Comparison of ENCODE assay signal across 22 cellular contexts in the genomic region with DNA sequence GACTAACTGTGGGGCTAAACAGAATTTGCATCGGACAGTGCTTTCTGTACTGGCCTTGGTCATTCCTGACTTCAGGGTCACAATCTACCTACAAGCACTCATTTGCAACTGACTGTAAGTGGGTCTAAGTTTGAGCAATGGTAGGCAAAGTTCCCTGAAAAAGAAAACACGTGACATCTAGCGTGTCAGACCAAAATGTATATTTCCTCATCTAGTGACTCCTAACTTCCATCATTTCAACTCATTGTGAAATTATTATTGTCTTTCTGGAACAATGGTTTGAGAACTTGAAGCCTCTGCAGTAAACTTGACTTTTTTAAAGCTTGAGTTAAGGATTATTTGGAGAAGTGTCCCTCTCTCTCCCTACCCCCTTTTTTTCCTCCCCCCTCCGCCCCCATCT.
DNase-seq lines count a peak whose midpoint lies in the region; FAIRE-seq and TF ChIP-seq lines count a peak whose summit lies in the region.
"Had no signal": no experiment of that assay in that cellular context is flagged by ENCODE, and none has a peak within 500 bp of the region (broad histone marks: within the 10 kb centered on the region; RNA-seq: fewer than 3 reads in every experiment).

No MANE protein-coding gene starts in this region.

- peak overlapping the region; percentile 71 for H3K27ac ChIP-seq in SJCRH30
- H3K27ac ChIP-seq in H1 (ENCODE audit: low read depth, low read length) = no peak overlapping the region
- H3K27ac ChIP-seq: PC-9 had no signal

- H3K4me2 ChIP-seq in H1 (ENCODE audit: insufficient read depth in 1 of 2, low read depth in 2 of 2, low read length in 2 of 2) = no peak overlapping the region
- H3K4me2 ChIP-seq: PC-9 had no signal

- H3K9me3 ChIP-seq in SJCRH30 (replicated peaks) (0 out of 2 replicates have a peak, but pooled peaks cover 4% of the 10 kb centered on the region), H1 (ENCODE audit: insufficient read depth in 2 of 2, low read depth in 1 of 2, low read length in 1 of 2) (no peaks in the 10 kb centered on the region)
- H3K9me3 ChIP-seq: Caco-2 had no signal

- H2BK12ac ChIP-seq in H1 (ENCODE audit: low read depth, low read length) = no peak overlapping the region

- POLR2A ChIA-PET in H1 (lab: Charles Lee; ENCODE audit: partially characterized antibody) = no interaction called here

- no peak overlapping the region for H4K8ac ChIP-seq in H1 (ENCODE audit: extremely low read depth, insufficient read depth, low read length)

- H3K36me3 ChIP-seq in SJCRH30 (no peaks in the 10 kb centered on the region; the same call in 1 of the 2 replicates), H1 (ENCODE audit: control insufficient read depth in 2 of 4, insufficient read depth in 4 of 4, low read length in 3 of 4) (no peaks in the 10 kb centered on the region)

- H3K79me1 ChIP-seq in H1 (ENCODE audit: low read depth, low read length) = no peaks in the 10 kb centered on the region

- peak overlapping the region; percentile 75 for H2AK5ac ChIP-seq in H1 (ENCODE audit: low read depth, low read length)

- H2BK15ac ChIP-seq in H1 (ENCODE audit: low read length) = no peak overlapping the region

- TF ChIP-seq EP300 in H1 (IDR thresholded peaks at IDR 0.05; ENCODE audit: borderline replicate concordance in 1 of 2, low read depth in 2 of 2, low read length in 2 of 2) = no peak

- H3K4me3 ChIP-seq in SJCRH30 (no peak overlapping the region), H1 (ENCODE audit: extremely low read depth in 1 of 4, insufficient read depth in 2 of 4, low read depth in 3 of 4, low read length in 4 of 4) (no peak overlapping the region)
- H3K4me3 ChIP-seq: GM12878, PC-9 had no signal

- no peak overlapping the region for H4K5ac ChIP-seq in H1 (ENCODE audit: insufficient read length, low read depth, low read length)

- H3K56ac ChIP-seq in H1 (replicated peaks; ENCODE audit: insufficient read length, low read depth, low read length) = no peak overlapping the region

- H3K23ac ChIP-seq in H1 (ENCODE audit: insufficient read length) = no peak overlapping the region

- H3K14ac ChIP-seq in H1 (ENCODE audit: insufficient read length) = no peak overlapping the region

- no peak overlapping the region for H2BK5ac ChIP-seq in H1 (ENCODE audit: low read depth, low read length)

- H3K4ac ChIP-seq in H1 (replicated peaks; ENCODE audit: insufficient read length, low read depth, low read length) = no peak overlapping the region

- DNase-seq in MV-4-11 (lab: John Stamatoyannopoulos, UW) = peak; percentile 46
- DNase-seq in SJCRH30 = no peak
- no peak for DNase-seq in H1 (ENCODE audit: low read depth in 1 of 2, low spot score in 2 of 2)
- peak; percentile 40 for DNase-seq in renal cortical epithelial cell (ENCODE audit: low read depth)
- DNase-seq in stimulated activated CD4-positive, alpha-beta T cell treated with anti-CD3 and anti-CD28 coated beads, Interleukin-12 subunit alpha, Interleukin-12 subunit beta, amount 100 ng/mL, for 4 hours = no peak
- DNase-seq in NCI-H748 treated with DMSO at 0.1 percent for 48 hours (lab: John Stamatoyannopoulos, UW) = no peak
- DNase-seq in RPMI8226 = no peak
- DNase-seq: Caco-2; CD8-positive, alpha-beta T cell; GOT3; KBM-7; NCI-H1092; NCI-H1417 treated with DMSO at 0.1 percent for 48 hours; NCI-H1694 treated with DMSO at 0.1 percent for 48 hours; NCI-H2081; NCI-H2227 treated with DMSO at 0.1 percent for 48 hours; NCI-H526 treated with DMSO at 0.1 percent for 48 hours; PC-9; Right ventricle myocardium superior; T-helper 1 cell had no signal

- CTCF ChIA-PET in H1 (lab: Charles Lee; ENCODE audit: partially characterized antibody) = interaction anchor here (0.5 to 1.4 kb wide), 2 partner anchors 9 to 318 kb away, joined by 3 to 5 read pairs; no protein-coding TSS in a partner anchor

- WGBS in H1 (ENCODE audit: extremely low coverage in 1 of 2, insufficient coverage in 1 of 2, insufficient read length in 1 of 2, insufficient replicate concordance in 2 of 2, low coverage in 1 of 2, low lambda C conversion rate in 2 of 2, missing lambda C conversion rate in 1 of 2), 2 experiments = 100% methylated on average over 3 of the region's 4 CpGs; no CpG with 5 or more reads in 1 of the 2 experiments

- FAIRE-seq in H1 (lab: Jason Lieb, UNC) = no peak
- FAIRE-seq: G401.6, GM12878 had no signal

- TF ChIP-seq CTCF in H1 (IDR thresholded peaks at IDR 0.05; ENCODE audit: control extremely low read depth in 1 of 3, insufficient read depth in 1 of 3, low read depth in 1 of 3, low read length in 3 of 3) = no peak

- H4K20me1 ChIP-seq in H1 (replicated peaks in 1 of 2; ENCODE audit: control insufficient read depth in 1 of 2, insufficient read depth in 2 of 2, low read length in 2 of 2) = no peaks in the 10 kb centered on the region

- no peak overlapping the region for H2AFZ ChIP-seq in H1 (ENCODE audit: low read length)
- H2AFZ ChIP-seq: PC-9 had no signal

- no peak overlapping the region for H4K91ac ChIP-seq in H1 (replicated peaks; ENCODE audit: insufficient read length, low read length)

- H2BK120ac ChIP-seq in H1 (replicated peaks; ENCODE audit: low read depth, low read length) = no peak overlapping the region

- H3K23me2 ChIP-seq in H1 (ENCODE audit: low read depth, low read length) = no peaks in the 10 kb centered on the region

- no peak overlapping the region for H2BK20ac ChIP-seq in H1 (ENCODE audit: low read length)

- TF ChIP-seq POLR2A in H1 (IDR thresholded peaks at IDR 0.05; ENCODE audit: control extremely low read depth in 1 of 2, low read depth in 2 of 2, low read length in 2 of 2) = no peak

- no peaks in the 10 kb centered on the region for H3K27me3 ChIP-seq in SJCRH30
- no peaks in the 10 kb centered on the region for H3K27me3 ChIP-seq in H1 (replicated peaks in 1 of 4; ENCODE audit: control insufficient read depth in 3 of 4, extremely low read depth in 1 of 4, insufficient read depth in 3 of 4, low read length in 3 of 4)

- H3K18ac ChIP-seq in H1 (ENCODE audit: extremely low read depth, low read length) = no peak overlapping the region

- H3K79me2 ChIP-seq in H1 (ENCODE audit: control insufficient read depth in 1 of 2, insufficient read depth in 2 of 2, low read length in 2 of 2) = peaks cover 0 to 12% of the 10 kb centered on the region in 2 experiments; a peak in 1 of 4 replicates

- no peak overlapping the region for H3K9ac ChIP-seq in H1 (replicated peaks in 1 of 4; ENCODE audit: extremely low read depth in 1 of 4, low read depth in 3 of 4, low read length in 3 of 4)

- H3K4me1 ChIP-seq in SJCRH30 (peaks cover 60% of the 10 kb centered on the region), H1 (replicated peaks in 1 of 4; ENCODE audit: control insufficient read depth in 3 of 4, insufficient read depth in 4 of 4, low read length in 3 of 4) (peaks cover 0 to 15% (median 4%) of the 10 kb centered on the region in 4 experiments; a peak in 4 of 7 replicates)
- H3K4me1 ChIP-seq: Caco-2 had no signal

- no peak for TF ChIP-seq RAD21 in H1 (IDR thresholded peaks at IDR 0.05 in 1 of 2, conservative IDR thresholded peaks at IDR 0.05 in 1 of 2; ENCODE audit: low read depth in 2 of 2, low read length in 2 of 2)

TF ChIP-seq in H1, 55 proteins besides CTCF, POLR2A, EP300 and RAD21:
- TF ChIP-seq CBX5 (IDR thresholded peaks at IDR 0.05; ENCODE audit: low read depth, low read length) (no peak), SIRT6 (IDR thresholded peaks at IDR 0.05; ENCODE audit: low read length) (no peak), BCL11A (IDR thresholded peaks at IDR 0.05; ENCODE audit: low read depth in 2 of 2, low read length in 2 of 2) (no peak), CTBP2 (IDR thresholded peaks at IDR 0.05; ENCODE audit: borderline replicate concordance, insufficient read depth, insufficient read length, low read length) (no peak), TCF12 (IDR thresholded peaks at IDR 0.05; ENCODE audit: low read depth, low read length) (no peak), SRF (IDR thresholded peaks at IDR 0.05; ENCODE audit: low read depth, low read length) (no peak), HDAC2 (IDR thresholded peaks at IDR 0.05; ENCODE audit: borderline replicate concordance in 1 of 2, low read depth in 2 of 2, low read length in 2 of 2) (no peak), ZNF274 (IDR thresholded peaks at IDR 0.05; ENCODE audit: borderline replicate concordance, extremely low read depth, low read length) (no peak), RXRA (IDR thresholded peaks at IDR 0.05; ENCODE audit: insufficient read depth, low read depth, low read length) (no peak)

Comparison
In these comparisons a context has a peak if more than half of its experiments do, and no peak if none do; other contexts are left out.
1. DNase-seq: peak in MV-4-11 (single experiment) and renal cortical epithelial cell (single experiment); none in SJCRH30 (0 of 2), H1 (0 of 2), stimulated activated CD4-positive, alpha-beta T cell treated with anti-CD3 and anti-CD28 coated beads, Interleukin-12 subunit alpha, Interleukin-12 subunit beta, amount 100 ng/mL, for 4 hours (single experiment), NCI-H748 treated with DMSO at 0.1 percent for 48 hours (single experiment) and RPMI8226 (single experiment).